ENCODE assay signal across 9 cellular contexts in genomic region chr22:44068422-44069191, GRCh38. TPM values are rescaled to one million over a fixed set of nuclear protein-coding genes. Genes with fewer than 3 reads are reported as not detected.
A peak's percentile ranks its signal among the peaks of the same experiment; 100 is the strongest.
DNase-seq lines count a peak whose midpoint lies in the region; ATAC-seq and TF ChIP-seq lines count a peak whose summit lies in the region.
"Had no signal": no experiment of that assay in that cellular context is flagged by ENCODE, and none has a peak within 500 bp of the region (broad histone marks: within the 10 kb centered on the region; RNA-seq: fewer than 3 reads in every experiment).

No MANE protein-coding gene starts in this region.

- H3K4me2 ChIP-seq in IMR-90 (ENCODE audit: low read depth, low read length) = no peak overlapping the region

- intact Hi-C loops in IMR-90 (cut with micrococcal nuclease) (no loop called here), psoas muscle (cut with DNase I) (no loop called here), spleen (cut with DNase I; ENCODE audit: low total_unique reads) (no loop called here)
- intact Hi-C loops in dendritic cell treated with granulocyte-macrophage colony-stimulating factor and Interleukin-4, amounts not matched to agents 40 ng/mL and 50 ng/mL, for 4 days (cut with micrococcal nuclease) = loop anchor here (1.0 to 5.0 kb wide), 4 partner anchors 42 to 114 kb away; partner anchors contain the start of gene PARVG

- no peaks in the 10 kb centered on the region for H3K9me3 ChIP-seq in IMR-90 (ENCODE audit: control insufficient read depth, insufficient read depth, low read length)
- no peaks in the 10 kb centered on the region for H3K9me3 ChIP-seq in psoas muscle
- H3K9me3 ChIP-seq in spleen = no peaks in the 10 kb centered on the region

- H3K27me3 Mint-ChIP-seq in dendritic cell treated with granulocyte-macrophage colony-stimulating factor and Interleukin-4, amounts not matched to agents 40 ng/mL and 50 ng/mL, for 4 days = peaks cover 2% of the 10 kb centered on the region

- no peak overlapping the region for H3K18ac ChIP-seq in IMR-90 (ENCODE audit: low read depth, low read length)

- peaks cover 61% of the 10 kb centered on the region for H3K4me1 Mint-ChIP-seq in dendritic cell treated with granulocyte-macrophage colony-stimulating factor and Interleukin-4, amounts not matched to agents 40 ng/mL and 50 ng/mL, for 4 days (ENCODE audit: low read depth)

- H3K79me1 ChIP-seq in IMR-90 (ENCODE audit: low read depth in 1 of 2, low read length in 2 of 2) = peaks cover 0 to 9% of the 10 kb centered on the region in 2 experiments; a peak in 3 of 4 replicates

- no peak for TF ChIP-seq RAD21 in IMR-90 (IDR thresholded peaks at IDR 0.05; ENCODE audit: low read length)

- POLR2A ChIA-PET in IMR-90 (lab: Charles Lee; ENCODE audit: unreplicated experiment) = no interaction called here

- no peak overlapping the region for H4K91ac ChIP-seq in IMR-90 (ENCODE audit: insufficient read depth, low read depth, low read length)

- H3K9me1 ChIP-seq in IMR-90 (ENCODE audit: insufficient read depth, low read length) = peaks cover 3% of the 10 kb centered on the region; the same call in 1 of the 2 replicates

- peak; percentile 58 for ATAC-seq in GM18502 (IDR thresholded peaks at IDR 0.05; ENCODE audit: poor library complexity, unreplicated experiment)
- no peak for ATAC-seq in IMR-90 (ENCODE audit: low read depth)
- ATAC-seq in psoas muscle = peak; percentile 13 to 27 (median 20)
- no peak for ATAC-seq in HG03442 (IDR thresholded peaks at IDR 0.05; ENCODE audit: unreplicated experiment)

- peak overlapping the region; percentile 99 for H3K27ac Mint-ChIP-seq in dendritic cell treated with granulocyte-macrophage colony-stimulating factor and Interleukin-4, amounts not matched to agents 40 ng/mL and 50 ng/mL, for 4 days

- H3K4me1 ChIP-seq in IMR-90 (ENCODE audit: control insufficient read depth, insufficient read depth, low read length) (no peaks in the 10 kb centered on the region), psoas muscle (peaks cover 35% of the 10 kb centered on the region), spleen (peaks cover 9 to 37% (median 26%) of the 10 kb centered on the region in 6 donors)

- no peak overlapping the region for H3K9ac ChIP-seq in IMR-90 (ENCODE audit: low read depth, low read length)

- BruUV-seq in IMR-90 (replicated peaks; lab: Mats Ljungman, UMichigan) = no TSS peak

- CTCF ChIA-PET in IMR-90 (lab: Yijun Ruan, JAX) = interaction anchor here (2.6 kb wide), 1 partner anchor 75 kb away, joined by 6 read pairs; no protein-coding TSS in a partner anchor

- H3K4ac ChIP-seq in IMR-90 (ENCODE audit: low read depth, low read length) = no peak overlapping the region

- DNase-seq in IMR-90 (no peak), psoas muscle (no peak), RPMI8226 (no peak), SK-N-DZ (ENCODE audit: low spot score) (no peak), spleen (no peak)
- DNase-seq: activated CD8-positive, alpha-beta memory T cell treated with anti-CD3 and anti-CD28 coated beads, Interleukin-2, amount 50 U/mL, for 4 hours had no signal

- H4K20me1 ChIP-seq in IMR-90 (ENCODE audit: insufficient read depth, low read length) = peaks cover 15% of the 10 kb centered on the region

- no peak overlapping the region for H2AK9ac ChIP-seq in IMR-90 (replicated peaks; ENCODE audit: low read depth, low read length, poor library complexity)

- H3K36me3 ChIP-seq in IMR-90 (ENCODE audit: control insufficient read depth, insufficient read depth, low read length) (no peaks in the 10 kb centered on the region), psoas muscle (ENCODE audit: insufficient read depth in 1 of 2, low read depth in 1 of 2) (no peaks in the 10 kb centered on the region), spleen (peaks cover 0 to 2% (median 0%) of the 10 kb centered on the region in 6 donors)

- TF ChIP-seq POLR2A in IMR-90 (IDR thresholded peaks at IDR 0.05; ENCODE audit: low read depth, low read length) (no peak), spleen (IDR thresholded peaks at IDR 0.05) (no peak)

- no peak overlapping the region for H3K4me3 ChIP-seq in IMR-90 (ENCODE audit: insufficient read depth, low read depth, low read length)
- no peak overlapping the region for H3K4me3 ChIP-seq in psoas muscle
- H3K4me3 ChIP-seq in spleen = peak overlapping the region in 1 of 8 donors; percentile 31

- H2BK5ac ChIP-seq in IMR-90 (ENCODE audit: low read depth, low read length, poor library complexity, severe bottlenecking) = no peak overlapping the region

- WGBS in IMR-90 (ENCODE audit: extremely low coverage in 2 of 2, insufficient read length in 1 of 2), 2 experiments = 89% methylated on average over 17 of the region's 30 CpGs; no CpG with 5 or more reads in 1 of the 2 experiments
- WGBS in psoas muscle, 3 donors = 54 to 71% (median 57%) methylated on average over 30 of the region's 30 CpGs
- WGBS in spleen, 5 donors = 27 to 49% (median 36%) methylated on average over 27 to 30 of the region's 30 CpGs

- H3K27ac ChIP-seq in IMR-90 (ENCODE audit: insufficient read depth, low read length) = no peak overlapping the region
- peak overlapping the region; percentile 51 for H3K27ac ChIP-seq in psoas muscle
- peak overlapping the region in 3 of 8 donors; percentile 11 to 45 (median 33) for H3K27ac ChIP-seq in spleen

- H3K36me3 Mint-ChIP-seq in dendritic cell treated with granulocyte-macrophage colony-stimulating factor and Interleukin-4, amounts not matched to agents 40 ng/mL and 50 ng/mL, for 4 days (ENCODE audit: low read depth) = peaks cover 27% of the 10 kb centered on the region

- H2BK15ac ChIP-seq in IMR-90 (ENCODE audit: low read depth, low read length) = no peak overlapping the region

- in situ Hi-C loops in IMR-90 (cut with MboI; ENCODE audit: low sequenced_read_pairs) = no loop called here

- no peak overlapping the region for H2BK20ac ChIP-seq in IMR-90 (ENCODE audit: low read depth, low read length)

- TF ChIP-seq CTCF in IMR-90 (conservative IDR thresholded peaks at IDR 0.05; ENCODE audit: low read depth, low read length) (no peak), psoas muscle (IDR thresholded peaks at IDR 0.05) (no peak), spleen (IDR thresholded peaks at IDR 0.05 in 8 of 11, conservative IDR thresholded peaks at IDR 0.05 in 3 of 11) (no peak)

- H3K23ac ChIP-seq in IMR-90 (ENCODE audit: low read depth, low read length) = no peak overlapping the region

- H2AK5ac ChIP-seq in IMR-90 (ENCODE audit: low read depth, low read length) = no peak overlapping the region

- dilution Hi-C loops in IMR-90 (cut with HindIII; ENCODE audit: low sequenced_read_pairs, unreplicated experiment) = no loop called here

- H2BK120ac ChIP-seq in IMR-90 (ENCODE audit: low read depth, low read length) = no peak overlapping the region

- peak overlapping the region; percentile 15 for H2AFZ ChIP-seq in IMR-90 (replicated peaks; ENCODE audit: low read length, poor library complexity)

- H4K5ac ChIP-seq in IMR-90 (ENCODE audit: low read depth, low read length) = no peak overlapping the region

- no peak overlapping the region for H3K14ac ChIP-seq in IMR-90 (replicated peaks; ENCODE audit: low read depth, low read length)

- H3K4me3 Mint-ChIP-seq in dendritic cell treated with granulocyte-macrophage colony-stimulating factor and Interleukin-4, amounts not matched to agents 40 ng/mL and 50 ng/mL, for 4 days = peak overlapping the region; percentile 70

- H3K56ac ChIP-seq in IMR-90 (ENCODE audit: extremely low read depth, insufficient read depth, low read length) = no peak overlapping the region

- no peak overlapping the region for H4K8ac ChIP-seq in IMR-90 (ENCODE audit: low read depth in 2 of 2, low read length in 2 of 2)

- H3K27me3 ChIP-seq in IMR-90 (ENCODE audit: control insufficient read depth, insufficient read depth, low read length) (no peaks in the 10 kb centered on the region), psoas muscle (ENCODE audit: insufficient read depth in 3 of 3, low read length in 2 of 3) (no peaks in the 10 kb centered on the region), spleen (replicated peaks in 1 of 7) (no peaks in the 10 kb centered on the region)

- no peaks in the 10 kb centered on the region for H3K9me3 Mint-ChIP-seq in dendritic cell treated with granulocyte-macrophage colony-stimulating factor and Interleukin-4, amounts not matched to agents 40 ng/mL and 50 ng/mL, for 4 days

TF ChIP-seq in IMR-90, 13 proteins besides CTCF, POLR2A, EP300 and RAD21:
- TF ChIP-seq CEBPB (IDR thresholded peaks at IDR 0.05; ENCODE audit: low read depth, low read length) = no peak
- TF ChIP-seq, protein P1, sequence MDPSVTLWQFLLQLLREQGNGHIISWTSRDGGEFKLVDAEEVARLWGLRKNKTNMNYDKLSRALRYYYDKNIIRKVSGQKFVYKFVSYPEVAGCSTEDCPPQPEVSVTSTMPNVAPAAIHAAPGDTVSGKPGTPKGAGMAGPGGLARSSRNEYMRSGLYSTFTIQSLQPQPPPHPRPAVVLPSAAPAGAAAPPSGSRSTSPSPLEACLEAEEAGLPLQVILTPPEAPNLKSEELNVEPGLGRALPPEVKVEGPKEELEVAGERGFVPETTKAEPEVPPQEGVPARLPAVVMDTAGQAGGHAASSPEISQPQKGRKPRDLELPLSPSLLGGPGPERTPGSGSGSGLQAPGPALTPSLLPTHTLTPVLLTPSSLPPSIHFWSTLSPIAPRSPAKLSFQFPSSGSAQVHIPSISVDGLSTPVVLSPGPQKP (IDR thresholded peaks at IDR 0.05; ENCODE audit: borderline replicate concordance, low read depth, low read length) = no peak
TF ChIP-seq in IMR-90: peak in this region for 0.

RNA-seq across cellular contexts. Expression of gene PARVB, which starts 44.5 kb away (rescaled TPM):
- total RNA-seq in IMR-90 (2012; rRNA removed) (38.6 and 44.3 TPM in 2 replicates), psoas muscle (100 to 1,000 TPM; 102 to 172 (median 163) TPM), spleen (10 to 100 TPM; 32.5 to 61.9 (median 57.1) TPM)
- polyA plus RNA-seq in IMR-90 (2012; rRNA removed) (53.9 and 84.7 TPM in 2 replicates), psoas muscle (100 to 1,000 TPM in 1 of 3 donors, 10 to 100 TPM in 2; 84.5 to 103 (median 88.8) TPM), spleen (10 to 100 TPM; 24.0 to 40.5 (median 37.7) TPM)
- 60.4 and 63.8 TPM in 2 replicates for polyA plus RNA-seq in IMR-90 (2012; cell fraction: cytosol; rRNA removed)
- 22.4 and 22.7 TPM in 2 replicates for polyA plus RNA-seq in IMR-90 (2012; cell fraction: nucleus; rRNA removed; ENCODE audit: low replicate concordance)
- polyA plus RNA-seq in SK-N-DZ (2014; cell fraction: cytosol; rRNA removed) = 0.10 TPM in 2 replicates
- polyA plus RNA-seq in SK-N-DZ (2014; cell fraction: nucleus; rRNA removed) = 1.1 TPM in 1 of 2 replicates, not detected in the other

Comparison
In these comparisons a context has a peak if more than half of its experiments do, and no peak if none do; other contexts are left out.
1. ATAC-seq: peak in GM18502 (single experiment) and psoas muscle (4 of 4); none in IMR-90 (single experiment) and HG03442 (single experiment).